ENCODE assay signal across 1 cellular context in the genomic region with DNA sequence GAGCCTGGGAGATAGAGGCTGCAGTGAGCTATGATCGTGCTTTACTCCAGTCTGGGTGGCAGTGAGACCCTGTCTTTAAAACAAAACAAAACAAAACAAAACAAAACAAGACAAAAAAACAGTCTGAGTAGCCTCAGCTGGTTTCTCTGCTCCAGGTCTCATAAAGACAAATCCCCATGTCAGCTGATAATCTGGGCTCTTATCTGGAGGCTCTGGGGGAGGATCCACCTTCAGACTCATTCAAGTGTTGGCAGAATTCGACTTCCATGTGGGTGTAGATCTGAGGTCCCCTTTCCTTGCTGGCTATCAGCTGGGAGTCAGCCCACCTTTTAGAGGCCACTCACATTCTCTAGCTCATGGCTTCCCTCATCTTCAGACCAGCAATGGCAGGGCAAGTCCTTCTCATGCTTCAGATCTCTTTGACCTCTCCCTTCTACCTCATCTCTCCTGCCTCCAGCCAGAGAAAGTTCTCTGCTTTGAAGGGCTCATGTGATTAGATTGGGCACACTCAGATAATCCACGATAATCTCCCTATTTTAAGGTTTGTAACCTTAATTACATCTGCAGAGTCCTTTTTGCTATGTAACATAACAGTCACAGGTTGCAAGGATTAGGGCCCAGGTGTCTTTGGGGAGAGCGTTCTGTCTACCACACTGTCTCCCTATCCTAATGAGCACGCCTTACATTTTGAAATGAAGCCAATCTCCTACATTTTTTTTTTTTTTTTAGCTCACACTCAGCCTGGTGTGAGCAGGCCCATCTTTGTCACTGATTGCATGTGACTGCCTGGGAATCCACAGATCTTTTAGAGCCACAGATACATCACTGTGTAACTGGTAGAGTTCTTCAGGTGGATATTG.
TF ChIP-seq lines count a peak whose summit lies in the region.

No MANE protein-coding gene starts in this region.

TF ChIP-seq in K562, 482 proteins besides CTCF, POLR2A, EP300 and RAD21 (continued from another document and continues in another):
- TF ChIP-seq, protein P1, sequence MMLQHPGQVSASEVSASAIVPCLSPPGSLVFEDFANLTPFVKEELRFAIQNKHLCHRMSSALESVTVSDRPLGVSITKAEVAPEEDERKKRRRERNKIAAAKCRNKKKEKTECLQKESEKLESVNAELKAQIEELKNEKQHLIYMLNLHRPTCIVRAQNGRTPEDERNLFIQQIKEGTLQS (IDR thresholded peaks at IDR 0.05) = no peak
- TF ChIP-seq, protein P1 (CRISPR knock-in tag; conservative IDR thresholded peaks at IDR 0.05) = no peak
- TF ChIP-seq, protein P2, sequence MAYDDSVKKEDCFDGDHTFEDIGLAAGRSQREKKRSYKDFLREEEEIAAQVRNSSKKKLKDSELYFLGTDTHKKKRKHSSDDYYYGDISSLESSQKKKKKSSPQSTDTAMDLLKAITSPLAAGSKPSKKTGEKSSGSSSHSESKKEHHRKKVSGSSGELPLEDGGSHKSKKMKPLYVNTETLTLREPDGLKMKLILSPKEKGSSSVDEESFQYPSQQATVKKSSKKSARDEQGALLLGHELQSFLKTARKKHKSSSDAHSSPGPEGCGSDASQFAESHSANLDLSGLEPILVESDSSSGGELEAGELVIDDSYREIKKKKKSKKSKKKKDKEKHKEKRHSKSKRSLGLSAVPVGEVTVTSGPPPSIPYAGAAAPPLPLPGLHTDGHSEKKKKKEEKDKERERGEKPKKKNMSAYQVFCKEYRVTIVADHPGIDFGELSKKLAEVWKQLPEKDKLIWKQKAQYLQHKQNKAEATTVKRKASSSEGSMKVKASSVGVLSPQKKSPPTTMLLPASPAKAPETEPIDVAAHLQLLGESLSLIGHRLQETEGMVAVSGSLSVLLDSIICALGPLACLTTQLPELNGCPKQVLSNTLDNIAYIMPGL (CRISPR knock-in tag; IDR thresholded peaks at IDR 0.05) = no peak
- TF ChIP-seq FOXP1 (CRISPR knock-in tag; IDR thresholded peaks at IDR 0.05) (no peak), ZBTB8A (IDR thresholded peaks at IDR 0.05; ENCODE audit: partially characterized antibody) (no peak), ETV5 (CRISPR knock-in tag; IDR thresholded peaks at IDR 0.05; ENCODE audit: low read depth) (peak; percentile 53; the same call in 1 of the 2 replicates), ETV1 (tag; conservative IDR thresholded peaks at IDR 0.05; ENCODE audit: low read depth) (no peak), FOS (IDR thresholded peaks at IDR 0.05; ENCODE audit: extremely low read depth, insufficient read length) (no peak), LARP7 (IDR thresholded peaks at IDR 0.05) (no peak), MYNN (IDR thresholded peaks at IDR 0.05) (peak; percentile 65; the same call in 1 of the 2 replicates), MYNN (CRISPR knock-in tag; IDR thresholded peaks at IDR 0.05) (no peak), NR2C1 (IDR thresholded peaks at IDR 0.05) (no peak), NR2C1 (tag; IDR thresholded peaks at IDR 0.05) (no peak), ZNF24 (IDR thresholded peaks at IDR 0.05) (no peak), FOXA1 (IDR thresholded peaks at IDR 0.05; ENCODE audit: borderline replicate concordance) (no peak), NCOR1 (IDR thresholded peaks at IDR 0.05) (peak; percentile 71), POLR2AphosphoS2 (IDR thresholded peaks at IDR 0.05; ENCODE audit: low read length) (no peak), KLF1 (tag; IDR thresholded peaks at IDR 0.05) (no peak), ZNF239 (CRISPR knock-in tag; IDR thresholded peaks at IDR 0.05) (no peak), CBX3 (IDR thresholded peaks at IDR 0.05; ENCODE audit: borderline replicate concordance in 1 of 2, low read length in 2 of 2) (no peak), KLF16 (IDR thresholded peaks at IDR 0.05) (peak; percentile 67), ZNF695 (CRISPR knock-in tag; IDR thresholded peaks at IDR 0.05) (no peak), GATA2 (CRISPR knock-in tag; IDR thresholded peaks at IDR 0.05) (no peak; the same call in 1 of the 2 replicates), DPF2 (IDR thresholded peaks at IDR 0.05) (peak; percentile 86), SMARCB1 (IDR thresholded peaks at IDR 0.05; ENCODE audit: insufficient read length, low read depth) (no peak), ZNF707 (CRISPR knock-in tag; conservative IDR thresholded peaks at IDR 0.05) (no peak), ZNF444 (CRISPR knock-in tag; IDR thresholded peaks at IDR 0.05) (no peak), MCM7 (IDR thresholded peaks at IDR 0.05) (no peak), NFRKB (IDR thresholded peaks at IDR 0.05; ENCODE audit: low read depth) (peak; percentile 56; the same call in 1 of the 2 replicates), GABPB2 (CRISPR knock-in tag; conservative IDR thresholded peaks at IDR 0.05) (no peak), MYC (IDR thresholded peaks at IDR 0.05; ENCODE audit: low read depth, low read length) (peak; percentile 49; the same call in 1 of the 2 replicates), MYC (CRISPR knock-in tag; IDR thresholded peaks at IDR 0.05; ENCODE audit: borderline replicate concordance, low read depth) (no peak), HMGN3 (IDR thresholded peaks at IDR 0.05; ENCODE audit: borderline replicate concordance, extremely low read depth, insufficient read length, low read depth, low read length) (no peak), ZNF668 (CRISPR knock-in tag; IDR thresholded peaks at IDR 0.05) (no peak), STAT5A (IDR thresholded peaks at IDR 0.05; ENCODE audit: borderline replicate concordance, low read length) (no peak), POLR3A (IDR thresholded peaks at IDR 0.05; ENCODE audit: borderline replicate concordance, extremely low read depth, insufficient read depth, insufficient read length) (no peak), BACH1 (tag; IDR thresholded peaks at IDR 0.05) (no peak), SRSF9 (IDR thresholded peaks at IDR 0.05; ENCODE audit: borderline replicate concordance, low read depth, low read length) (no peak)
- TF ChIP-seq, protein P3, sequence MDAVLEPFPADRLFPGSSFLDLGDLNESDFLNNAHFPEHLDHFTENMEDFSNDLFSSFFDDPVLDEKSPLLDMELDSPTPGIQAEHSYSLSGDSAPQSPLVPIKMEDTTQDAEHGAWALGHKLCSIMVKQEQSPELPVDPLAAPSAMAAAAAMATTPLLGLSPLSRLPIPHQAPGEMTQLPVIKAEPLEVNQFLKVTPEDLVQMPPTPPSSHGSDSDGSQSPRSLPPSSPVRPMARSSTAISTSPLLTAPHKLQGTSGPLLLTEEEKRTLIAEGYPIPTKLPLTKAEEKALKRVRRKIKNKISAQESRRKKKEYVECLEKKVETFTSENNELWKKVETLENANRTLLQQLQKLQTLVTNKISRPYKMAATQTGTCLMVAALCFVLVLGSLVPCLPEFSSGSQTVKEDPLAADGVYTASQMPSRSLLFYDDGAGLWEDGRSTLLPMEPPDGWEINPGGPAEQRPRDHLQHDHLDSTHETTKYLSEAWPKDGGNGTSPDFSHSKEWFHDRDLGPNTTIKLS (IDR thresholded peaks at IDR 0.05; ENCODE audit: borderline replicate concordance, low read depth) = no peak
- TF ChIP-seq, protein P4, sequence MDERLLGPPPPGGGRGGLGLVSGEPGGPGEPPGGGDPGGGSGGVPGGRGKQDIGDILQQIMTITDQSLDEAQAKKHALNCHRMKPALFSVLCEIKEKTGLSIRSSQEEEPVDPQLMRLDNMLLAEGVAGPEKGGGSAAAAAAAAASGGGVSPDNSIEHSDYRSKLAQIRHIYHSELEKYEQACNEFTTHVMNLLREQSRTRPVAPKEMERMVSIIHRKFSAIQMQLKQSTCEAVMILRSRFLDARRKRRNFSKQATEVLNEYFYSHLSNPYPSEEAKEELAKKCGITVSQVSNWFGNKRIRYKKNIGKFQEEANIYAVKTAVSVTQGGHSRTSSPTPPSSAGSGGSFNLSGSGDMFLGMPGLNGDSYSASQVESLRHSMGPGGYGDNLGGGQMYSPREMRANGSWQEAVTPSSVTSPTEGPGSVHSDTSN (CRISPR knock-in tag; IDR thresholded peaks at IDR 0.05; ENCODE audit: low read depth) = no peak
- TF ChIP-seq, protein P4 (tag; conservative IDR thresholded peaks at IDR 0.05; ENCODE audit: low read depth) = peak; percentile 29; the same call in 1 of the 2 replicates
- TF ChIP-seq, protein P5, sequence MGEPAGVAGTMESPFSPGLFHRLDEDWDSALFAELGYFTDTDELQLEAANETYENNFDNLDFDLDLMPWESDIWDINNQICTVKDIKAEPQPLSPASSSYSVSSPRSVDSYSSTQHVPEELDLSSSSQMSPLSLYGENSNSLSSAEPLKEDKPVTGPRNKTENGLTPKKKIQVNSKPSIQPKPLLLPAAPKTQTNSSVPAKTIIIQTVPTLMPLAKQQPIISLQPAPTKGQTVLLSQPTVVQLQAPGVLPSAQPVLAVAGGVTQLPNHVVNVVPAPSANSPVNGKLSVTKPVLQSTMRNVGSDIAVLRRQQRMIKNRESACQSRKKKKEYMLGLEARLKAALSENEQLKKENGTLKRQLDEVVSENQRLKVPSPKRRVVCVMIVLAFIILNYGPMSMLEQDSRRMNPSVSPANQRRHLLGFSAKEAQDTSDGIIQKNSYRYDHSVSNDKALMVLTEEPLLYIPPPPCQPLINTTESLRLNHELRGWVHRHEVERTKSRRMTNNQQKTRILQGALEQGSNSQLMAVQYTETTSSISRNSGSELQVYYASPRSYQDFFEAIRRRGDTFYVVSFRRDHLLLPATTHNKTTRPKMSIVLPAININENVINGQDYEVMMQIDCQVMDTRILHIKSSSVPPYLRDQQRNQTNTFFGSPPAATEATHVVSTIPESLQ (CRISPR knock-in tag; IDR thresholded peaks at IDR 0.05) = no peak
- TF ChIP-seq, protein P6, sequence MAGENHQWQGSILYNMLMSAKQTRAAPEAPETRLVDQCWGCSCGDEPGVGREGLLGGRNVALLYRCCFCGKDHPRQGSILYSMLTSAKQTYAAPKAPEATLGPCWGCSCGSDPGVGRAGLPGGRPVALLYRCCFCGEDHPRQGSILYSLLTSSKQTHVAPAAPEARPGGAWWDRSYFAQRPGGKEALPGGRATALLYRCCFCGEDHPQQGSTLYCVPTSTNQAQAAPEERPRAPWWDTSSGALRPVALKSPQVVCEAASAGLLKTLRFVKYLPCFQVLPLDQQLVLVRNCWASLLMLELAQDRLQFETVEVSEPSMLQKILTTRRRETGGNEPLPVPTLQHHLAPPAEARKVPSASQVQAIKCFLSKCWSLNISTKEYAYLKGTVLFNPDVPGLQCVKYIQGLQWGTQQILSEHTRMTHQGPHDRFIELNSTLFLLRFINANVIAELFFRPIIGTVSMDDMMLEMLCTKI (IDR thresholded peaks at IDR 0.05; ENCODE audit: partially characterized antibody) = no peak
- TF ChIP-seq, protein P7, sequence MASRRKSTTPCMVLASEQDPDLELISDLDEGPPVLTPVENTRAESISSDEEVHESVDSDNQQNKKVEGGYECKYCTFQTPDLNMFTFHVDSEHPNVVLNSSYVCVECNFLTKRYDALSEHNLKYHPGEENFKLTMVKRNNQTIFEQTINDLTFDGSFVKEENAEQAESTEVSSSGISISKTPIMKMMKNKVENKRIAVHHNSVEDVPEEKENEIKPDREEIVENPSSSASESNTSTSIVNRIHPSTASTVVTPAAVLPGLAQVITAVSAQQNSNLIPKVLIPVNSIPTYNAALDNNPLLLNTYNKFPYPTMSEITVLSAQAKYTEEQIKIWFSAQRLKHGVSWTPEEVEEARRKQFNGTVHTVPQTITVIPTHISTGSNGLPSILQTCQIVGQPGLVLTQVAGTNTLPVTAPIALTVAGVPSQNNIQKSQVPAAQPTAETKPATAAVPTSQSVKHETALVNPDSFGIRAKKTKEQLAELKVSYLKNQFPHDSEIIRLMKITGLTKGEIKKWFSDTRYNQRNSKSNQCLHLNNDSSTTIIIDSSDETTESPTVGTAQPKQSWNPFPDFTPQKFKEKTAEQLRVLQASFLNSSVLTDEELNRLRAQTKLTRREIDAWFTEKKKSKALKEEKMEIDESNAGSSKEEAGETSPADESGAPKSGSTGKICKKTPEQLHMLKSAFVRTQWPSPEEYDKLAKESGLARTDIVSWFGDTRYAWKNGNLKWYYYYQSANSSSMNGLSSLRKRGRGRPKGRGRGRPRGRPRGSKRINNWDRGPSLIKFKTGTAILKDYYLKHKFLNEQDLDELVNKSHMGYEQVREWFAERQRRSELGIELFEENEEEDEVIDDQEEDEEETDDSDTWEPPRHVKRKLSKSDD (conservative IDR thresholded peaks at IDR 0.05; ENCODE audit: low read length) = no peak
- TF ChIP-seq, protein P8, sequence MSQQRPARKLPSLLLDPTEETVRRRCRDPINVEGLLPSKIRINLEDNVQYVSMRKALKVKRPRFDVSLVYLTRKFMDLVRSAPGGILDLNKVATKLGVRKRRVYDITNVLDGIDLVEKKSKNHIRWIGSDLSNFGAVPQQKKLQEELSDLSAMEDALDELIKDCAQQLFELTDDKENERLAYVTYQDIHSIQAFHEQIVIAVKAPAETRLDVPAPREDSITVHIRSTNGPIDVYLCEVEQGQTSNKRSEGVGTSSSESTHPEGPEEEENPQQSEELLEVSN (IDR thresholded peaks at IDR 0.05; ENCODE audit: borderline replicate concordance in 1 of 2, extremely low read depth in 1 of 2, insufficient read depth in 1 of 2, insufficient read length in 1 of 2, low read depth in 1 of 2, low read length in 1 of 2, poor library complexity in 1 of 2, severe bottlenecking in 1 of 2) = no peak
- TF ChIP-seq, protein P9, sequence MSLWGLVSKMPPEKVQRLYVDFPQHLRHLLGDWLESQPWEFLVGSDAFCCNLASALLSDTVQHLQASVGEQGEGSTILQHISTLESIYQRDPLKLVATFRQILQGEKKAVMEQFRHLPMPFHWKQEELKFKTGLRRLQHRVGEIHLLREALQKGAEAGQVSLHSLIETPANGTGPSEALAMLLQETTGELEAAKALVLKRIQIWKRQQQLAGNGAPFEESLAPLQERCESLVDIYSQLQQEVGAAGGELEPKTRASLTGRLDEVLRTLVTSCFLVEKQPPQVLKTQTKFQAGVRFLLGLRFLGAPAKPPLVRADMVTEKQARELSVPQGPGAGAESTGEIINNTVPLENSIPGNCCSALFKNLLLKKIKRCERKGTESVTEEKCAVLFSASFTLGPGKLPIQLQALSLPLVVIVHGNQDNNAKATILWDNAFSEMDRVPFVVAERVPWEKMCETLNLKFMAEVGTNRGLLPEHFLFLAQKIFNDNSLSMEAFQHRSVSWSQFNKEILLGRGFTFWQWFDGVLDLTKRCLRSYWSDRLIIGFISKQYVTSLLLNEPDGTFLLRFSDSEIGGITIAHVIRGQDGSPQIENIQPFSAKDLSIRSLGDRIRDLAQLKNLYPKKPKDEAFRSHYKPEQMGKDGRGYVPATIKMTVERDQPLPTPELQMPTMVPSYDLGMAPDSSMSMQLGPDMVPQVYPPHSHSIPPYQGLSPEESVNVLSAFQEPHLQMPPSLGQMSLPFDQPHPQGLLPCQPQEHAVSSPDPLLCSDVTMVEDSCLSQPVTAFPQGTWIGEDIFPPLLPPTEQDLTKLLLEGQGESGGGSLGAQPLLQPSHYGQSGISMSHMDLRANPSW (CRISPR knock-in tag; IDR thresholded peaks at IDR 0.05) = no peak; the same call in 1 of the 2 replicates
